13 cellular contexts compared by ENCODE assay signal in the genomic region with DNA sequence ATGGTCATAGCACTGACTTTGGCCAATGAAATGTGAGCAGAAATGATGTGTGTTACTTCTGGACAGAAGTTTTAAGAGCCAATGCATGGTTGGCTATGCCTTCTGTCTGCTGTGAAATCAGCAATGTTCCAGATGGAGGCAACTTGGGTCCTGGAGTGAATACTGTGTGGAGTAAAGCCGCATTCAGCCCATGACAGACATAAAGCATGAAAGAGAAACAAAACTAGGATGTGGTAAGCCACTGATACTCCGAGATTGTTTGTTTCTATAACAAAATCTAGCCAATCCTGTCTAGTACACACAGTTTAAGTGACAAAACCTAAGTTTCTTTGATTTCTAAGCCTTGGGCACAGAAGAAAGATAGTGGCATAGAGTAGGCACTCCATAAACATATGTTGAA. TPM values are rescaled to one million over a fixed set of nuclear protein-coding genes. Genes with fewer than 3 reads are reported as not detected.
A peak's percentile ranks its signal among the peaks of the same experiment; 100 is the strongest.
DNase-seq lines count a peak whose midpoint lies in the region; ATAC-seq and TF ChIP-seq lines count a peak whose summit lies in the region.
"Had no signal": no experiment of that assay in that cellular context is flagged by ENCODE, and none has a peak within 500 bp of the region (broad histone marks: within the 10 kb centered on the region; RNA-seq: fewer than 3 reads in every experiment).

No MANE protein-coding gene starts in this region.

- H2AFZ ChIP-seq in ACC112 (ENCODE audit: low read length, unreplicated experiment) = peak overlapping the region; percentile 26

- H3K27ac ChIP-seq in ACC112 (ENCODE audit: low read depth, low read length) (peak overlapping the region; percentile 89), Panc1 (ENCODE audit: low read length) (peak overlapping the region; percentile 66; the same call in 1 of the 2 replicates), caudate nucleus (ENCODE audit: low read depth, low read length) (no peak overlapping the region)
- H3K27ac ChIP-seq: body of pancreas had no signal

- CTCF ChIA-PET in Panc1 (lab: Charles Lee) = no interaction called here

- H3K4me1 ChIP-seq in ACC112 (ENCODE audit: control insufficient read depth, insufficient read depth, low read length, unreplicated experiment) (peaks cover 64% of the 10 kb centered on the region), Panc1 (ENCODE audit: control insufficient read depth, insufficient read depth, low read length) (peaks cover 8% of the 10 kb centered on the region)
- H3K4me1 ChIP-seq: body of pancreas, Caco-2 had no signal

- in situ Hi-C loops in Panc1 (cut with HindIII; ENCODE audit: low pct_unique_long_range_greater_than_20kb, low sequenced_read_pairs) = no loop called here

- POLR2A ChIA-PET in Panc1 (lab: Charles Lee) = interaction anchor here (0.5 kb wide), 2 partner anchors 38 to 69 kb away, joined by 3 to 14 read pairs; no protein-coding TSS in a partner anchor

- intact Hi-C loops in Panc1 (cut with micrococcal nuclease; ENCODE audit: unreplicated experiment) = no loop called here

- no peaks in the 10 kb centered on the region for H3K9me3 ChIP-seq in Panc1 (ENCODE audit: control insufficient read depth, insufficient read depth, low read depth, low read length)
- H3K9me3 ChIP-seq: body of pancreas, Caco-2 had no signal

- H3K27me3 Mint-ChIP-seq in activated naive CD8-positive, alpha-beta T cell treated with anti-CD3 and anti-CD28 coated beads, Interleukin-2, amount 50 U/mL, for 24 hours = peaks cover 19% of the 10 kb centered on the region

- no peaks in the 10 kb centered on the region for H3K9me3 Mint-ChIP-seq in activated naive CD8-positive, alpha-beta T cell treated with anti-CD3 and anti-CD28 coated beads, Interleukin-2, amount 50 U/mL, for 24 hours

- no TSS peak for BruUV-seq in Panc1 (replicated peaks; lab: Mats Ljungman, UMichigan)

- H3K4me3 Mint-ChIP-seq in activated naive CD8-positive, alpha-beta T cell treated with anti-CD3 and anti-CD28 coated beads, Interleukin-2, amount 50 U/mL, for 24 hours = no peak overlapping the region

- H3K27ac Mint-ChIP-seq in activated naive CD8-positive, alpha-beta T cell treated with anti-CD3 and anti-CD28 coated beads, Interleukin-2, amount 50 U/mL, for 24 hours = no peak overlapping the region

- H3K27me3 ChIP-seq in ACC112 (ENCODE audit: insufficient read depth, low read length) (no peaks in the 10 kb centered on the region), Panc1 (ENCODE audit: control insufficient read depth, insufficient read depth, low read length) (no peaks in the 10 kb centered on the region)
- H3K27me3 ChIP-seq: body of pancreas had no signal

- DNase-seq in Panc1 (ENCODE audit: low read depth, low spot score) (no peak), caudate nucleus (lab: John Stamatoyannopoulos, UW) (no peak), HUDEP-2 (lab: John Stamatoyannopoulos, UW; ENCODE audit: unreplicated experiment in 76 of 76) (no peak), NCI-H1694 treated with DMSO at 0.1 percent for 48 hours (lab: John Stamatoyannopoulos, UW) (no peak)
- no peak for DNase-seq in activated naive CD8-positive, alpha-beta T cell treated with anti-CD3 and anti-CD28 coated beads, Interleukin-2, amount 50 U/mL, for 24 hours
- DNase-seq: 8988T, body of pancreas, Caco-2, KG1, Right ventricle myocardium superior had no signal

- no peaks in the 10 kb centered on the region for H3K4me1 Mint-ChIP-seq in activated naive CD8-positive, alpha-beta T cell treated with anti-CD3 and anti-CD28 coated beads, Interleukin-2, amount 50 U/mL, for 24 hours

- H3K79me2 ChIP-seq in ACC112 (ENCODE audit: control insufficient read depth, insufficient read depth, low read length, unreplicated experiment) = no peaks in the 10 kb centered on the region

- H3K36me3 ChIP-seq in ACC112 (ENCODE audit: insufficient read depth, low read length) = no peaks in the 10 kb centered on the region
- H3K36me3 ChIP-seq in Panc1 (ENCODE audit: control insufficient read depth, insufficient read depth, low read length) = no peaks in the 10 kb centered on the region

- ATAC-seq in GM19397 (IDR thresholded peaks at IDR 0.05; ENCODE audit: unreplicated experiment) (peak; percentile 63), HG03025 (IDR thresholded peaks at IDR 0.05; ENCODE audit: low FRiP score, unreplicated experiment) (peak; percentile 90), Panc1 (no peak)
- no peak for ATAC-seq in activated naive CD8-positive, alpha-beta T cell treated with anti-CD3 and anti-CD28 coated beads, Interleukin-2, amount 50 U/mL, for 24 hours
- ATAC-seq: body of pancreas had no signal

- no peak for TF ChIP-seq CTCF in Panc1 (IDR thresholded peaks at IDR 0.05)

- H3K36me3 Mint-ChIP-seq in activated naive CD8-positive, alpha-beta T cell treated with anti-CD3 and anti-CD28 coated beads, Interleukin-2, amount 50 U/mL, for 24 hours (ENCODE audit: low read depth) = no peaks in the 10 kb centered on the region

- H3K4me3 ChIP-seq in ACC112 (ENCODE audit: low read depth, low read length) (no peak overlapping the region), Panc1 (ENCODE audit: low read depth in 2 of 2, low read length in 2 of 2) (no peak overlapping the region)
- H3K4me3 ChIP-seq: body of pancreas had no signal

RNA-seq across cellular contexts. Expression of a gene that starts 47.1 kb away (rescaled TPM):
- total RNA-seq in Panc1 (2021; ENCODE audit: unreplicated experiment) = 197 TPM
- polyA plus RNA-seq in Panc1 (2012; ENCODE audit: insufficient read length) = 64.8 TPM

Comparison
In these comparisons a context has a peak if more than half of its experiments do, and no peak if none do; other contexts are left out.
1. ATAC-seq: peak in GM19397 (single experiment) and HG03025 (single experiment); none in Panc1 (single experiment) and activated naive CD8-positive, alpha-beta T cell treated with anti-CD3 and anti-CD28 coated beads, Interleukin-2, amount 50 U/mL, for 24 hours (single experiment).